In genomic region chrX:153333271-153333670, GRCh38 we compare ENCODE assay signal across 8 cellular contexts. TPM values are rescaled to one million over a fixed set of nuclear protein-coding genes. Genes with fewer than 3 reads are reported as not detected.
A peak's percentile ranks its signal among the peaks of the same experiment; 100 is the strongest.
DNase-seq lines count a peak whose midpoint lies in the region; ATAC-seq and TF ChIP-seq lines count a peak whose summit lies in the region.

No MANE protein-coding gene starts in this region.

- peak overlapping the region; percentile 76 for H3K4me3 Mint-ChIP-seq in activated CD4-positive, alpha-beta memory T cell treated with anti-CD3 and anti-CD28 coated beads, Interleukin-2, amount 10 ng/mL, durations not matched to agents 7 days and 5 days
- H3K4me3 Mint-ChIP-seq in type B pancreatic cell = peak overlapping the region; percentile 92

- peaks cover 0 to 6% (median 0%) of the 10 kb centered on the region in 9 donors for H3K4me1 ChIP-seq in heart right ventricle
- H3K4me1 ChIP-seq in right cardiac atrium (ENCODE audit: control insufficient read depth, insufficient read depth, low read length) = no peaks in the 10 kb centered on the region

- peaks cover 37% of the 10 kb centered on the region for H3K4me1 Mint-ChIP-seq in activated CD4-positive, alpha-beta memory T cell treated with anti-CD3 and anti-CD28 coated beads, Interleukin-2, amount 10 ng/mL, durations not matched to agents 7 days and 5 days
- peaks cover 4% of the 10 kb centered on the region for H3K4me1 Mint-ChIP-seq in type B pancreatic cell (ENCODE audit: unreplicated experiment)

- WGBS in heart right ventricle, 2 donors = 47 to 49% methylated on average over 2 of the region's 2 CpGs
- WGBS in right cardiac atrium = 44% methylated on average over 2 of the region's 2 CpGs

- DNase-seq in heart right ventricle (no peak), right cardiac atrium (no peak), type B pancreatic cell (ENCODE audit: extremely low spot score, unreplicated experiment) (no peak), GM13977 (ENCODE audit: low spot score) (no peak), ecto neural progenitor cell (ENCODE audit: low spot score) (no peak), OCI-M1 (lab: John Stamatoyannopoulos, UW) (no peak)
- no peak for DNase-seq in activated CD4-positive, alpha-beta memory T cell treated with anti-CD3 and anti-CD28 coated beads, Interleukin-2, amount 10 ng/mL, durations not matched to agents 7 days and 5 days

- no peak for ATAC-seq in heart right ventricle
- no peak for ATAC-seq in right cardiac atrium

- no peak overlapping the region for H3K27ac Mint-ChIP-seq in activated CD4-positive, alpha-beta memory T cell treated with anti-CD3 and anti-CD28 coated beads, Interleukin-2, amount 10 ng/mL, durations not matched to agents 7 days and 5 days
- H3K27ac Mint-ChIP-seq in type B pancreatic cell = no peak overlapping the region

- H3K36me3 Mint-ChIP-seq in activated CD4-positive, alpha-beta memory T cell treated with anti-CD3 and anti-CD28 coated beads, Interleukin-2, amount 10 ng/mL, durations not matched to agents 7 days and 5 days (ENCODE audit: low read depth) = peaks cover 15% of the 10 kb centered on the region
- H3K36me3 Mint-ChIP-seq in type B pancreatic cell = peaks cover 3% of the 10 kb centered on the region

- POLR2A ChIA-PET in activated CD4-positive, alpha-beta memory T cell treated with anti-CD3 and anti-CD28 coated beads, Interleukin-2, amount 10 ng/mL, durations not matched to agents 7 days and 5 days (lab: Charles Lee) = interaction anchor here (0.8 to 1.8 kb wide), 3 partner anchors 10 to 33 kb away, joined by 3 to 17 read pairs (median 3); no protein-coding TSS in a partner anchor

- H3K27me3 ChIP-seq in heart right ventricle (peaks cover 0 to 33% (median 0%) of the 10 kb centered on the region in 7 donors), right cardiac atrium (ENCODE audit: control insufficient read depth, insufficient read depth) (no peaks in the 10 kb centered on the region)

- no peaks in the 10 kb centered on the region for H3K9me3 Mint-ChIP-seq in activated CD4-positive, alpha-beta memory T cell treated with anti-CD3 and anti-CD28 coated beads, Interleukin-2, amount 10 ng/mL, durations not matched to agents 7 days and 5 days
- H3K9me3 Mint-ChIP-seq in type B pancreatic cell = peaks cover 2% of the 10 kb centered on the region

- CTCF ChIA-PET in activated CD4-positive, alpha-beta memory T cell treated with anti-CD3 and anti-CD28 coated beads, Interleukin-2, amount 10 ng/mL, durations not matched to agents 7 days and 5 days (lab: Charles Lee) = no interaction called here

- no peaks in the 10 kb centered on the region for H3K9me3 ChIP-seq in heart right ventricle
- no peaks in the 10 kb centered on the region for H3K9me3 ChIP-seq in right cardiac atrium (ENCODE audit: control insufficient read depth, low read length)

- in situ Hi-C loops in GM13977 (cut with MboI; ENCODE audit: low pct_unique_long_range_greater_than_20kb, low sequenced_read_pairs, unreplicated experiment) = no loop called here

- H3K27ac ChIP-seq in heart right ventricle (no peak overlapping the region), right cardiac atrium (ENCODE audit: low read length) (no peak overlapping the region)

- TF ChIP-seq CTCF in heart right ventricle (IDR thresholded peaks at IDR 0.05) (no peak), type B pancreatic cell (conservative IDR thresholded peaks at IDR 0.05) (no peak), GM13977 (IDR thresholded peaks at IDR 0.05; ENCODE audit: extremely low read depth, insufficient read depth, missing control alignments) (no peak)

- peaks cover 0 to 10% (median 0%) of the 10 kb centered on the region in 9 donors for H3K36me3 ChIP-seq in heart right ventricle

- peak overlapping the region in 6 of 10 donors; percentile 46 to 67 (median 64) for H3K4me3 ChIP-seq in heart right ventricle
- H3K4me3 ChIP-seq in right cardiac atrium (ENCODE audit: low read length) = no peak overlapping the region
- peak overlapping the region; percentile 51 for H3K4me3 ChIP-seq in iPS-11a (ENCODE audit: low read depth, low read length)

- intact Hi-C loops in heart right ventricle (cut with DNase I) (no loop called here), right cardiac atrium (cut with DNase I) (no loop called here)

- H3K27me3 Mint-ChIP-seq in activated CD4-positive, alpha-beta memory T cell treated with anti-CD3 and anti-CD28 coated beads, Interleukin-2, amount 10 ng/mL, durations not matched to agents 7 days and 5 days = peaks cover 8% of the 10 kb centered on the region
- peaks cover 5% of the 10 kb centered on the region for H3K27me3 Mint-ChIP-seq in type B pancreatic cell

RNA-seq across cellular contexts. Expression of gene ZNF275, which starts 0.7 kb away (rescaled TPM):
- total RNA-seq in heart right ventricle (10 to 100 TPM in 1 of 10 donors, 1 to 10 TPM in 9; 6.6 to 10.1 (median 7.6) TPM), right cardiac atrium (1 to 10 TPM; 5.2 to 7.5 (median 6.3) TPM), type B pancreatic cell (ENCODE audit: low replicate concordance) (7.4 and 11.9 TPM in 2 replicates)
- polyA plus RNA-seq in heart right ventricle (1 to 10 TPM; 2.3 to 3.5 TPM), right cardiac atrium (2.7 TPM)
- 10 to 100 TPM; 16.6 to 16.7 TPM for total RNA-seq in activated CD4-positive, alpha-beta memory T cell treated with anti-CD3 and anti-CD28 coated beads, Interleukin-2, amount 10 ng/mL, durations not matched to agents 7 days and 5 days

RNA-seq across cellular contexts. Expression of gene PNMA6F, which starts 11.7 kb away (rescaled TPM):
- total RNA-seq in heart right ventricle (not detected), right cardiac atrium (not detected), type B pancreatic cell (ENCODE audit: low replicate concordance) (not detected in 2 replicates)
- polyA plus RNA-seq in heart right ventricle (not detected), right cardiac atrium (not detected)
- total RNA-seq in activated CD4-positive, alpha-beta memory T cell treated with anti-CD3 and anti-CD28 coated beads, Interleukin-2, amount 10 ng/mL, durations not matched to agents 7 days and 5 days = not detected
